ENCODE assay signal across 12 cellular contexts in the genomic region with DNA sequence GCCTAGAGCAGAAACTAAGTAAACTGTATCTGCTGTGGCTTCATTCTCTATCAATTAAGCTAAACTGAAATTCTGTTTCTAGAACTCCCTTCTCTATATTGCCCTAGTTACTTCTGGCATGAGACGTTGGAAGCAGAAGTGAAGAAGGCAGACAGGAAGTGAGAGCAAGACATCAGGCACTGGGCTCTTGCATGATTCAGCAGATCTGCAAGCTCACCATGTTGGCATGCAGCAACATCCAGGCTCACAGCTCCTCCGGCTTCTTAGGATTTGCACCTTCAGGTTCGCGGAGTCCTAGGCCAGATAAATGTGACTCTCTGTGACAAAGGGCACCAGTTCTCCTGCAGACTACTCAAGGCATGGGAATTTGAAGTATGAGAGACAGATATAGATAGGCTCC.
DNase-seq lines count a peak whose midpoint lies in the region; ATAC-seq lines count a peak whose summit lies in the region.
"Had no signal": no experiment of that assay in that cellular context is flagged by ENCODE, and none has a peak within 500 bp of the region (broad histone marks: within the 10 kb centered on the region; RNA-seq: fewer than 3 reads in every experiment).

No MANE protein-coding gene starts in this region.

- H3K9ac ChIP-seq in Karpas-422 (ENCODE audit: low read length) (no peak overlapping the region), mesendoderm (ENCODE audit: low read length) (no peak overlapping the region)

- no peak overlapping the region for H2BK120ac ChIP-seq in mesendoderm (ENCODE audit: low read depth, low read length)

- H4K20me1 ChIP-seq in Karpas-422 (ENCODE audit: insufficient read depth, low read depth, low read length), result no peaks in the 10 kb centered on the region

- H3K9me2 ChIP-seq in Karpas-422 (replicated peaks; ENCODE audit: insufficient read depth, low read length), result no peaks in the 10 kb centered on the region

- no peak overlapping the region for H2AK5ac ChIP-seq in mesendoderm (ENCODE audit: low read length)

- H3K4me2 ChIP-seq in Karpas-422 (ENCODE audit: low read depth, low read length, poor library complexity, severe bottlenecking), result no peak overlapping the region
- no peak overlapping the region for H3K4me2 ChIP-seq in mesendoderm (ENCODE audit: low read length)

- H3K23ac ChIP-seq in mesendoderm (ENCODE audit: low read length), result no peak overlapping the region

- no peak overlapping the region for H2BK15ac ChIP-seq in mesendoderm (replicated peaks; ENCODE audit: low read depth)

- no peaks in the 10 kb centered on the region for H3K79me2 ChIP-seq in Karpas-422 (ENCODE audit: low read length)
- H3K79me2 ChIP-seq in mesendoderm (ENCODE audit: control insufficient read depth, insufficient read depth, low read length), result no peaks in the 10 kb centered on the region

- no peak overlapping the region for H3K4me3 ChIP-seq in Karpas-422 (ENCODE audit: low read length)
- H3K4me3 ChIP-seq in mesendoderm (ENCODE audit: low read length), result no peak overlapping the region
- H3K4me3 ChIP-seq: Peyer's patch, sigmoid colon had no signal

- H3K27ac ChIP-seq in Karpas-422 (ENCODE audit: low read length) (no peak overlapping the region), mesendoderm (ENCODE audit: low read depth, low read length) (no peak overlapping the region)
- H3K27ac ChIP-seq: Peyer's patch, sigmoid colon had no signal

- no peak overlapping the region for H2AFZ ChIP-seq in Karpas-422 (ENCODE audit: low read length)

- no peak for ATAC-seq in GM21576 (IDR thresholded peaks at IDR 0.05; ENCODE audit: unreplicated experiment)
- ATAC-seq in HG02970 (IDR thresholded peaks at IDR 0.05; ENCODE audit: low FRiP score, unreplicated experiment), result no peak
- no peak for ATAC-seq in GM18519 (IDR thresholded peaks at IDR 0.05; ENCODE audit: low FRiP score, unreplicated experiment)
- ATAC-seq: stimulated activated naive CD8-positive, alpha-beta T cell treated with anti-CD3 and anti-CD28 coated beads, Interleukin-15, Interleukin-2, amounts not matched to agents 100 U/mL and 50 U/mL, for 24 hours had no signal

- no peaks in the 10 kb centered on the region for H3K36me3 ChIP-seq in Karpas-422 (ENCODE audit: insufficient read depth, low read length)
- H3K36me3 ChIP-seq in mesendoderm (ENCODE audit: control insufficient read depth, insufficient read depth, low read length), result no peaks in the 10 kb centered on the region
- H3K36me3 ChIP-seq: Peyer's patch, sigmoid colon had no signal

- peak overlapping the region; percentile 68 for H3K18ac ChIP-seq in mesendoderm (ENCODE audit: low read length)

- WGBS in mesendoderm (ENCODE audit: extremely low coverage, insufficient coverage, low lambda C conversion rate), result no CpG with 5 or more reads among the region's 4 CpGs

- H3K27me3 ChIP-seq in Karpas-422 (ENCODE audit: low read length), result no peaks in the 10 kb centered on the region
- H3K27me3 ChIP-seq in mesendoderm (ENCODE audit: insufficient read depth, low read length, poor library complexity), result no peaks in the 10 kb centered on the region
- H3K27me3 ChIP-seq: Peyer's patch, sigmoid colon had no signal

- H3K79me1 ChIP-seq in mesendoderm (ENCODE audit: low read length), result no peaks in the 10 kb centered on the region

- H2BK5ac ChIP-seq in mesendoderm (ENCODE audit: low read length), result no peak overlapping the region

- peaks cover 3% of the 10 kb centered on the region for H3K9me3 ChIP-seq in Karpas-422 (ENCODE audit: low read length)
- H3K9me3 ChIP-seq: Peyer's patch, sigmoid colon had no signal

- H3K56ac ChIP-seq in mesendoderm (ENCODE audit: low read length), result no peak overlapping the region

- no peak overlapping the region for H3K4ac ChIP-seq in mesendoderm (ENCODE audit: low read depth, low read length)

- no peak overlapping the region for H4K5ac ChIP-seq in mesendoderm (ENCODE audit: low read length)

- H4K8ac ChIP-seq in mesendoderm (ENCODE audit: low read depth, low read length), result no peak overlapping the region

- H3K4me1 ChIP-seq in Karpas-422 (ENCODE audit: low read length), result no peaks in the 10 kb centered on the region
- no peaks in the 10 kb centered on the region for H3K4me1 ChIP-seq in mesendoderm (ENCODE audit: control insufficient read depth, low read depth, low read length)
- H3K4me1 ChIP-seq: Peyer's patch, sigmoid colon had no signal

- DNase-seq in EH (ENCODE audit: low read depth) (peak; percentile 63), Karpas-422 (peak; percentile 40), astrocyte of the hippocampus (ENCODE audit: low read depth, low spot score) (peak; percentile 48), mesendoderm (peak; percentile 91), NCI-H1436 (lab: John Stamatoyannopoulos, UW) (no peak)
- DNase-seq: kidney glomerular epithelial cell; Peyer's patch; sigmoid colon; stimulated activated naive CD8-positive, alpha-beta T cell treated with anti-CD3 and anti-CD28 coated beads, Interleukin-15, Interleukin-2, amounts not matched to agents 100 U/mL and 50 U/mL, for 24 hours had no signal
